In the genomic region with DNA sequence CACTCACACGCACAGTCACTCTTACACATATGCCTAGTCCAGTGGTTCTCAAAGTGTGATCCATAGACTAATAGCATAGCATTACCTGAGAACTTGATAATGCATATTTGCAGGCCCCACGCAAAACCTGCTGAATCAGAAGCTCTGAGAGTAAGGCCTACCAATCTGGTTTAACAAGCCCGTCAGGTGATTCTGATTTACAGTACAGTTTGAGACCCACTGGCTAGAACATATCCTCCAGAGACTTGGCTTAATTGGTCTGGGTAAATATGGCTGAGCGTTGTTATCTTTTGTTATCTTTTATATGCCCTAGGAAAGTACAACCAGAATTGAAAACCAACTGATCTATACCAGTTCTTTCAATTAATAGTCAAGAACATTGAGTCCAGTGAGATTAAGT, we compare ENCODE assay signal across 25 cellular contexts. TPM values are rescaled to one million over a fixed set of nuclear protein-coding genes. Genes with fewer than 3 reads are reported as not detected.
DNase-seq lines count a peak whose midpoint lies in the region; ATAC-seq and TF ChIP-seq lines count a peak whose summit lies in the region.
"Had no signal": no experiment of that assay in that cellular context is flagged by ENCODE, and none has a peak within 500 bp of the region (broad histone marks: within the 10 kb centered on the region; RNA-seq: fewer than 3 reads in every experiment).

No MANE protein-coding gene starts in this region.

- peaks cover 14% of the 10 kb centered on the region for H3K36me3 Mint-ChIP-seq in Caco-2 (ENCODE audit: insufficient read depth, unreplicated experiment)
- peaks cover 6% of the 10 kb centered on the region for H3K36me3 Mint-ChIP-seq in mesothelial cell of epicardium

- peaks cover 7% of the 10 kb centered on the region; the same call in 1 of the 2 replicates for H3K4me1 ChIP-seq in Caco-2
- peaks cover 15% of the 10 kb centered on the region; the same call in 1 of the 2 replicates for H3K4me1 ChIP-seq in HEK293 (ENCODE audit: control insufficient read depth, insufficient read depth, low read length)
- peaks cover 0 to 17% (median 3%) of the 10 kb centered on the region in 3 donors for H3K4me1 ChIP-seq in gastroesophageal sphincter
- H3K4me1 ChIP-seq: breast epithelium, SJCRH30, uterus had no signal

- H3K9me3 ChIP-seq in Caco-2: no peaks in the 10 kb centered on the region
- H3K9me3 ChIP-seq in HEK293 (ENCODE audit: control insufficient read depth, insufficient read depth, low read depth, low read length): no peaks in the 10 kb centered on the region
- no peaks in the 10 kb centered on the region for H3K9me3 ChIP-seq in gastroesophageal sphincter
- H3K9me3 ChIP-seq: breast epithelium, heart left ventricle, SJCRH30, uterus had no signal

- CTCF ChIA-PET in Caco-2 (lab: Charles Lee): no interaction called here
- CTCF ChIA-PET in HEK293 (lab: Yijun Ruan, JAX): no interaction called here

- DNase-seq in Caco-2 (peak; percentile 45 to 47), NCI-H748 treated with DMSO at 0.1 percent for 48 hours (lab: John Stamatoyannopoulos, UW) (peak; percentile 45), mesothelial cell of epicardium (ENCODE audit: low spot score in 2 of 2, unreplicated experiment in 2 of 2) (no peak), GDM1 (lab: John Stamatoyannopoulos, UW) (no peak), inferior parietal cortex (ENCODE audit: extremely low spot score) (no peak)
- no peak for DNase-seq in activated CD8-positive, alpha-beta memory T cell treated with anti-CD3 and anti-CD28 coated beads, Interleukin-2, amount 50 U/mL, for 4 hours
- DNase-seq: activated CD4-positive, alpha-beta memory T cell treated with anti-CD3 and anti-CD28 coated beads for 36 hours; amygdala; C1 segment of cervical spinal cord; Calu3; effector CD8-positive, alpha-beta T cell; foreskin fibroblast; heart left ventricle; NCI-H510A treated with DMSO at 0.1 percent for 48 hours; SJCRH30; stimulated activated naive B cell treated with anti-CD40 and anti-IgM and Interleukin-4, amounts not matched to agents 10 μg/mL and 1 μg/mL and 100 μg/mL, for 72 hours; T-helper 1 cell; uterus had no signal

- H3K27ac Mint-ChIP-seq in Caco-2 (ENCODE audit: unreplicated experiment) (no peak overlapping the region), mesothelial cell of epicardium (peak overlapping the region; percentile 26)
- H3K27ac Mint-ChIP-seq: activated CD4-positive, alpha-beta memory T cell treated with anti-CD3 and anti-CD28 coated beads for 36 hours; activated naive CD4-positive, alpha-beta T cell treated with anti-CD3 and anti-CD28 coated beads, Interleukin-2, amount 50 U/mL, for 24 hours; activated T-helper 2 cell treated with anti-CD3 and anti-CD28 coated beads, Interferon-gamma antibody, Interleukin-2, Interleukin-4, amounts not matched to agents 10 μg/mL and 5 μg/mL and 100 μg/mL, durations not matched to agents 14 hours and 24 hours and 36 hours; stimulated activated naive B cell treated with anti-CD40 and anti-IgM and Interleukin-4, amounts not matched to agents 10 μg/mL and 1 μg/mL and 100 μg/mL, for 72 hours had no signal

- no peaks in the 10 kb centered on the region; the same call in 1 of the 2 replicates for H3K36me3 ChIP-seq in Caco-2 (ENCODE audit: control insufficient read depth, insufficient read depth, low read length)
- peaks cover 0 to 2% of the 10 kb centered on the region in 2 experiments; a peak in 1 of 3 replicates for H3K36me3 ChIP-seq in HEK293 (ENCODE audit: control insufficient read depth in 2 of 2, insufficient read depth in 1 of 2, low read length in 2 of 2)
- peaks cover 0 to 10% of the 10 kb centered on the region in 2 donors for H3K36me3 ChIP-seq in gastroesophageal sphincter
- H3K36me3 ChIP-seq: breast epithelium, uterus had no signal

- TF ChIP-seq CTCF in Caco-2 (IDR thresholded peaks at IDR 0.05; ENCODE audit: insufficient read depth in 1 of 2, low read depth in 1 of 2, low read length in 1 of 2, severe bottlenecking in 1 of 2, unreplicated experiment in 1 of 2) (no peak), HEK293 (tag by site-specific recombination; IDR thresholded peaks at IDR 0.05) (no peak), mesothelial cell of epicardium (IDR thresholded peaks at IDR 0.05; ENCODE audit: unreplicated experiment) (no peak), gastroesophageal sphincter (IDR thresholded peaks at IDR 0.05) (no peak)

- TF ChIP-seq EP300 in gastroesophageal sphincter (IDR thresholded peaks at IDR 0.05): no peak

- H3K27ac ChIP-seq in HEK293 (ENCODE audit: extremely low read depth, low read depth, low read length) (no peak overlapping the region), gastroesophageal sphincter (no peak overlapping the region)
- H3K27ac ChIP-seq: breast epithelium, heart left ventricle, SJCRH30, uterus had no signal

- no TSS peak for BruUV-seq in Caco-2 (replicated peaks; lab: Mats Ljungman, UMichigan)

- POLR2A ChIA-PET in Caco-2 (lab: Charles Lee): interaction anchor here (0.5 to 0.6 kb wide), 2 partner anchors 9 to 1431 kb away, joined by 3 to 6 read pairs; a partner anchor contains a TSS
- POLR2A ChIA-PET in HEK293 (lab: Yijun Ruan, JAX): interaction anchor here (1.3 kb wide), 1 partner anchor 10 kb away, joined by 3 read pairs; a partner anchor contains a TSS

- H3K4me3 ChIP-seq in Caco-2 (ENCODE audit: low read depth, low read length) (no peak overlapping the region), HEK293 (ENCODE audit: low read depth, low read length) (no peak overlapping the region), gastroesophageal sphincter (no peak overlapping the region)
- H3K4me3 ChIP-seq: breast epithelium, heart left ventricle, SJCRH30, uterus had no signal

- H3K4me1 Mint-ChIP-seq in Caco-2 (ENCODE audit: low read depth, unreplicated experiment) (no peaks in the 10 kb centered on the region), mesothelial cell of epicardium (peaks cover 16% of the 10 kb centered on the region)

- H3K27me3 Mint-ChIP-seq in Caco-2 (ENCODE audit: insufficient read depth, unreplicated experiment) (no peaks in the 10 kb centered on the region), mesothelial cell of epicardium (ENCODE audit: low read depth) (no peaks in the 10 kb centered on the region)
- H3K27me3 Mint-ChIP-seq: activated CD4-positive, alpha-beta memory T cell treated with anti-CD3 and anti-CD28 coated beads for 36 hours; activated naive CD4-positive, alpha-beta T cell treated with anti-CD3 and anti-CD28 coated beads, Interleukin-2, amount 50 U/mL, for 24 hours; stimulated activated naive B cell treated with anti-CD40 and anti-IgM and Interleukin-4, amounts not matched to agents 10 μg/mL and 1 μg/mL and 100 μg/mL, for 72 hours had no signal

- intact Hi-C loops in Caco-2 (cut with micrococcal nuclease; ENCODE audit: unreplicated experiment): no loop called here

- no peaks in the 10 kb centered on the region for H3K9me3 Mint-ChIP-seq in Caco-2 (ENCODE audit: unreplicated experiment)
- no peaks in the 10 kb centered on the region for H3K9me3 Mint-ChIP-seq in mesothelial cell of epicardium
- H3K9me3 Mint-ChIP-seq: activated CD4-positive, alpha-beta memory T cell treated with anti-CD3 and anti-CD28 coated beads for 36 hours; activated naive CD4-positive, alpha-beta T cell treated with anti-CD3 and anti-CD28 coated beads, Interleukin-2, amount 50 U/mL, for 24 hours; activated T-helper 2 cell treated with anti-CD3 and anti-CD28 coated beads, Interferon-gamma antibody, Interleukin-2, Interleukin-4, amounts not matched to agents 10 μg/mL and 5 μg/mL and 100 μg/mL, durations not matched to agents 14 hours and 24 hours and 36 hours; stimulated activated naive B cell treated with anti-CD40 and anti-IgM and Interleukin-4, amounts not matched to agents 10 μg/mL and 1 μg/mL and 100 μg/mL, for 72 hours had no signal

- WGBS in gastroesophageal sphincter (ENCODE audit: low coverage in 1 of 2), 2 donors: 89 to 95% methylated on average over 3 to 4 of the region's 4 CpGs

- H3K27me3 ChIP-seq in Caco-2 (replicated peaks; ENCODE audit: control insufficient read depth, insufficient read depth, low read length): no peaks in the 10 kb centered on the region
- H3K27me3 ChIP-seq in gastroesophageal sphincter: no peaks in the 10 kb centered on the region
- H3K27me3 ChIP-seq: breast epithelium, heart left ventricle, SJCRH30, uterus had no signal

- ATAC-seq in gastroesophageal sphincter: no peak
- ATAC-seq: heart left ventricle; HepG2; sciatic nerve; stimulated activated naive B cell treated with anti-CD40 and anti-IgM and Interleukin-4, amounts not matched to agents 10 μg/mL and 1 μg/mL and 100 μg/mL, for 72 hours had no signal

- no peak for TF ChIP-seq POLR2A in gastroesophageal sphincter (IDR thresholded peaks at IDR 0.05)

- H3K4me3 Mint-ChIP-seq in Caco-2 (ENCODE audit: unreplicated experiment): no peak overlapping the region
- no peak overlapping the region for H3K4me3 Mint-ChIP-seq in mesothelial cell of epicardium
- H3K4me3 Mint-ChIP-seq: activated CD4-positive, alpha-beta memory T cell treated with anti-CD3 and anti-CD28 coated beads for 36 hours; activated naive CD4-positive, alpha-beta T cell treated with anti-CD3 and anti-CD28 coated beads, Interleukin-2, amount 50 U/mL, for 24 hours; stimulated activated naive B cell treated with anti-CD40 and anti-IgM and Interleukin-4, amounts not matched to agents 10 μg/mL and 1 μg/mL and 100 μg/mL, for 72 hours had no signal

TF ChIP-seq in HEK293, 187 proteins besides CTCF, POLR2A, EP300 and RAD21 (continues in another document):
- TF ChIP-seq ZNF571 (tag by site-specific recombination; IDR thresholded peaks at IDR 0.05): no peak
- 0 out of 2 replicates have a peak, but pooled peaks have one; percentile 21 for TF ChIP-seq GLIS1 (tag by site-specific recombination; IDR thresholded peaks at IDR 0.05)
- TF ChIP-seq ZBTB1 (tag by site-specific recombination; IDR thresholded peaks at IDR 0.05): no peak
- no peak for TF ChIP-seq YY1 (tag by site-specific recombination; IDR thresholded peaks at IDR 0.05)
- no peak for TF ChIP-seq ZNF114 (tag by site-specific recombination; IDR thresholded peaks at IDR 0.05)
- no peak for TF ChIP-seq ZBTB21 (tag by site-specific recombination; IDR thresholded peaks at IDR 0.05)
- TF ChIP-seq ZNF404 (tag by site-specific recombination; IDR thresholded peaks at IDR 0.05): no peak
- no peak for TF ChIP-seq ZNF830 (tag by site-specific recombination; IDR thresholded peaks at IDR 0.05; ENCODE audit: low read depth)
- no peak for TF ChIP-seq ZNF768 (tag by site-specific recombination; IDR thresholded peaks at IDR 0.05)
- TF ChIP-seq ZNF433 (tag by site-specific recombination; IDR thresholded peaks at IDR 0.05; ENCODE audit: low read depth): no peak
- no peak for TF ChIP-seq ZNF837 (tag by site-specific recombination; IDR thresholded peaks at IDR 0.05)
- no peak for TF ChIP-seq EGR2 (tag by site-specific recombination; IDR thresholded peaks at IDR 0.05; ENCODE audit: low read depth)
- TF ChIP-seq ZBTB17 (tag by site-specific recombination; IDR thresholded peaks at IDR 0.05): no peak

RNA-seq across cellular contexts. Expression of a gene that starts 9.6 kb away (rescaled TPM):
- total RNA-seq in Caco-2 (2022) (10.7 and 10.9 TPM in 2 replicates), mesothelial cell of epicardium (40.8 to 44.0 TPM (median 41.2 TPM) in 3 replicates), gastroesophageal sphincter (10 to 100 TPM; 19.1 to 28.5 (median 20.0) TPM)

RNA-seq across cellular contexts. Expression of a gene that starts 35.4 kb away (rescaled TPM):
- total RNA-seq in Caco-2 (2022): 55.0 and 57.3 TPM in 2 replicates
- total RNA-seq in mesothelial cell of epicardium: 92.5 to 95.6 TPM (median 95.1 TPM) in 3 replicates
- total RNA-seq in gastroesophageal sphincter: 100 to 1,000 TPM in 3 of 4 donors, 10 to 100 TPM in 1; 99.3 to 105 (median 100) TPM

Comparison
In these comparisons a context has a peak if more than half of its experiments do, and no peak if none do; other contexts are left out.
1. DNase-seq: peak in Caco-2 (2 of 2) and NCI-H748 treated with DMSO at 0.1 percent for 48 hours (single experiment); none in mesothelial cell of epicardium (0 of 2), GDM1 (single experiment), activated CD8-positive, alpha-beta memory T cell treated with anti-CD3 and anti-CD28 coated beads, Interleukin-2, amount 50 U/mL, for 4 hours (single experiment) and inferior parietal cortex (single experiment).